Comparison of ENCODE assay signal across 11 cellular contexts in the genomic region with DNA sequence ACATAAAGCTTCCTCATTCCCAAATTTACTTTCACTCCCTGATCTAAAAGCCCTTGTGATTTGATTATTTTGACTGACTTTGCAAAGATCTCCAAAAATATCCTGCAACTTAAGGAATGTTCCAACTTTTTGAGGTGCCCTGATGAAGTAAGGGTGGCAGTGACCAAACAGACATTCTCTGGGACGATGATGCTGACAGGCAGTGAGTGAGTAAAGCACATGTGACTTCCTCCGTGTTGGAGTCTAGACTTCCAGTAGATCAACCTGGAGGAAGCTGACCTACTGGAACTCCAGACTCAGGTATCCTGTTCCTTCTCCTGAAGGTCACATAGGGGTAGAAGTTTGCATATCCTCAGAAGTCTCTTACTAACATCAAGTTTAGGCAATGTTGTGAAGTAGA. TPM values are rescaled to one million over a fixed set of nuclear protein-coding genes. Genes with fewer than 3 reads are reported as not detected.
A peak's percentile ranks its signal among the peaks of the same experiment; 100 is the strongest.
DNase-seq lines count a peak whose midpoint lies in the region; ATAC-seq, FAIRE-seq and TF ChIP-seq lines count a peak whose summit lies in the region.
"Had no signal": no experiment of that assay in that cellular context is flagged by ENCODE, and none has a peak within 500 bp of the region (broad histone marks: within the 10 kb centered on the region; RNA-seq: fewer than 3 reads in every experiment).

No MANE protein-coding gene starts in this region.

- intact Hi-C loops in Right ventricle myocardium superior (cut with DNase I) (no loop called here), endothelial cell of umbilical vein (cut with micrococcal nuclease) (loop anchor here (2.0 to 5.0 kb wide), 2 partner anchors 79 to 148 kb away; no protein-coding TSS in a partner anchor), mucosa of descending colon (cut with DNase I, micrococcal nuclease) (no loop called here), uterus (cut with DNase I; ENCODE audit: low total_unique reads) (no loop called here)

- CTCF ChIA-PET in endothelial cell of umbilical vein (lab: Charles Lee) = interaction anchor here (0.7 to 3.5 kb wide), 11 partner anchors 11 to 449 kb away, joined by 3 to 42 read pairs (median 4); no protein-coding TSS in a partner anchor

- H3K9me3 ChIP-seq in cardiac muscle cell (ENCODE audit: low read depth) (no peaks in the 10 kb centered on the region), endothelial cell of umbilical vein (replicated peaks; ENCODE audit: control insufficient read depth, insufficient read depth, low read length) (no peaks in the 10 kb centered on the region), mucosa of descending colon (no peaks in the 10 kb centered on the region), uterus (no peaks in the 10 kb centered on the region)
- H3K9me3 ChIP-seq: suprapubic skin had no signal

- H3K9ac ChIP-seq in endothelial cell of umbilical vein (replicated peaks; ENCODE audit: extremely low read depth, insufficient read depth, low read length) = peak overlapping the region; percentile 87

- H4K20me1 ChIP-seq in endothelial cell of umbilical vein (replicated peaks; ENCODE audit: control insufficient read depth, extremely low read depth, insufficient read depth, low read length) = no peaks in the 10 kb centered on the region

- H3K4me1 ChIP-seq in cardiac muscle cell (ENCODE audit: low read depth) = peaks cover 12% of the 10 kb centered on the region
- H3K4me1 ChIP-seq in endothelial cell of umbilical vein (ENCODE audit: control insufficient read depth, extremely low read depth, insufficient read depth, low read length) = peaks cover 65% of the 10 kb centered on the region
- H3K4me1 ChIP-seq in mucosa of descending colon (ENCODE audit: low read depth) = peaks cover 7% of the 10 kb centered on the region
- H3K4me1 ChIP-seq in uterus = no peaks in the 10 kb centered on the region

- no peaks in the 10 kb centered on the region for H3K9me1 ChIP-seq in endothelial cell of umbilical vein (replicated peaks; ENCODE audit: control insufficient read depth, extremely low read depth, insufficient read depth, low read length)

- H3K27me3 ChIP-seq in cardiac muscle cell (no peaks in the 10 kb centered on the region), endothelial cell of umbilical vein (ENCODE audit: control insufficient read depth in 2 of 2, insufficient read depth in 2 of 2, low read length in 2 of 2) (no peaks in the 10 kb centered on the region), uterus (no peaks in the 10 kb centered on the region)
- H3K27me3 ChIP-seq: suprapubic skin had no signal

- BruUV-seq in endothelial cell of umbilical vein (replicated peaks; lab: Mats Ljungman, UMichigan) = no TSS peak

- TF ChIP-seq POLR2A in endothelial cell of umbilical vein (IDR thresholded peaks at IDR 0.05; ENCODE audit: low read depth, low read length) (no peak), uterus (IDR thresholded peaks at IDR 0.05) (no peak)

- dilution Hi-C loops in endothelial cell of umbilical vein (cut with MboI; ENCODE audit: extremely low pct_ligation_motif_present, low sequenced_read_pairs) = loop anchor here (25.0 kb wide), 1 partner anchor 229 kb away; no protein-coding TSS in a partner anchor

- DNase-seq in cardiac muscle cell (ENCODE audit: low read depth in 1 of 2, low spot score in 1 of 2) = peak in 1 of 2 donors; percentile 14
- DNase-seq in Right ventricle myocardium superior = no peak
- DNase-seq in endothelial cell of umbilical vein (ENCODE audit: low read depth, low spot score) = peak; percentile 72
- no peak for DNase-seq in mucosa of descending colon
- no peak for DNase-seq in uterus
- no peak for DNase-seq in cerebellar nuclear complex (lab: John Stamatoyannopoulos, UW)
- no peak for DNase-seq in NCI-H2107 (lab: John Stamatoyannopoulos, UW)
- DNase-seq in GOT3 (lab: John Stamatoyannopoulos, UW) = no peak
- DNase-seq: NCI-H2171 had no signal

- peaks cover 82% of the 10 kb centered on the region for H3K79me2 ChIP-seq in endothelial cell of umbilical vein (ENCODE audit: control insufficient read depth, insufficient read depth, low read length)

- TF ChIP-seq CTCF in cardiac muscle cell (IDR thresholded peaks at IDR 0.05; ENCODE audit: low read depth, low read length) = no peak
- TF ChIP-seq CTCF in endothelial cell of umbilical vein (IDR thresholded peaks at IDR 0.05; ENCODE audit: extremely low read depth in 1 of 2, insufficient read depth in 1 of 2, low read depth in 1 of 2, low read length in 2 of 2) = no peak
- no peak for TF ChIP-seq CTCF in mucosa of descending colon (IDR thresholded peaks at IDR 0.05)
- TF ChIP-seq CTCF in uterus (IDR thresholded peaks at IDR 0.05) = no peak

- no peaks in the 10 kb centered on the region for H3K36me3 ChIP-seq in cardiac muscle cell
- H3K36me3 ChIP-seq in endothelial cell of umbilical vein (ENCODE audit: control insufficient read depth in 2 of 2, extremely low read depth in 1 of 2, insufficient read depth in 2 of 2, low read length in 2 of 2) = peaks cover 4 to 21% of the 10 kb centered on the region in 2 experiments
- H3K36me3 ChIP-seq in mucosa of descending colon (ENCODE audit: low read depth) = no peaks in the 10 kb centered on the region
- H3K36me3 ChIP-seq in uterus = no peaks in the 10 kb centered on the region
- H3K36me3 ChIP-seq: suprapubic skin had no signal

- H2AFZ ChIP-seq in endothelial cell of umbilical vein (ENCODE audit: low read depth, low read length) = no peak overlapping the region

- POLR2A ChIA-PET in endothelial cell of umbilical vein (lab: Charles Lee) = interaction anchor here (0.9 to 1.5 kb wide), 3 partner anchors 11 to 365 kb away, joined by 3 to 6 read pairs (median 3); no protein-coding TSS in a partner anchor

- H3K27ac ChIP-seq in cardiac muscle cell (peak overlapping the region; percentile 70), endothelial cell of umbilical vein (ENCODE audit: insufficient read depth, low read depth, low read length) (peak overlapping the region; percentile 98), uterus (peak overlapping the region; percentile 36 to 39)

- FAIRE-seq in endothelial cell of umbilical vein (lab: Jason Lieb, UNC) = peak; percentile 40
- FAIRE-seq: A204.1 had no signal

- peak overlapping the region; percentile 14 for H3K4me2 ChIP-seq in endothelial cell of umbilical vein (ENCODE audit: insufficient read depth, low read length)

- no peak for ATAC-seq in Right ventricle myocardium superior (ENCODE audit: poor library complexity)
- ATAC-seq in mucosa of descending colon = peak; percentile 8

- H3K4me3 ChIP-seq in cardiac muscle cell = no peak overlapping the region
- no peak overlapping the region for H3K4me3 ChIP-seq in endothelial cell of umbilical vein (replicated peaks in 1 of 3; ENCODE audit: insufficient read depth in 1 of 3, low read depth in 1 of 3, low read length in 3 of 3)
- no peak overlapping the region for H3K4me3 ChIP-seq in mucosa of descending colon
- H3K4me3 ChIP-seq in uterus = no peak overlapping the region
- H3K4me3 ChIP-seq: suprapubic skin had no signal

TF ChIP-seq in endothelial cell of umbilical vein, 7 proteins besides CTCF, POLR2A, EP300 and RAD21:
- TF ChIP-seq FOS (IDR thresholded peaks at IDR 0.05; ENCODE audit: borderline replicate concordance, insufficient read depth, low read length) = no peak
- TF ChIP-seq POLR2AphosphoS5 (IDR thresholded peaks at IDR 0.05; ENCODE audit: insufficient read depth, low read depth, low read length) = no peak
- no peak for TF ChIP-seq EZH2 (IDR thresholded peaks at IDR 0.05; ENCODE audit: borderline replicate concordance, low read depth, low read length, severe bottlenecking)
- no peak for TF ChIP-seq MYC (IDR thresholded peaks at IDR 0.05; ENCODE audit: low read depth, low read length)
- no peak for TF ChIP-seq JUN (IDR thresholded peaks at IDR 0.05; ENCODE audit: borderline replicate concordance, insufficient read depth, insufficient read length, low read depth)
- TF ChIP-seq, protein P1, sequence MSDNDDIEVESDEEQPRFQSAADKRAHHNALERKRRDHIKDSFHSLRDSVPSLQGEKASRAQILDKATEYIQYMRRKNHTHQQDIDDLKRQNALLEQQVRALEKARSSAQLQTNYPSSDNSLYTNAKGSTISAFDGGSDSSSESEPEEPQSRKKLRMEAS (IDR thresholded peaks at IDR 0.05; ENCODE audit: insufficient read depth, insufficient read length) = no peak
- TF ChIP-seq GATA2 (IDR thresholded peaks at IDR 0.05; ENCODE audit: insufficient read depth, insufficient read length, low read depth, low read length) = no peak

RNA-seq across cellular contexts. Expression of gene TNFSF4, which starts 16.1 kb away (rescaled TPM):
- total RNA-seq in cardiac muscle cell (2.7 and 3.1 TPM in 2 replicates), Right ventricle myocardium superior (0.73 TPM), endothelial cell of umbilical vein (59.6 and 88.1 TPM in 2 replicates), mucosa of descending colon (1 to 10 TPM in 1 of 3 donors, under 1 TPM in 2; 0.82 to 2.1 (median 0.89) TPM), uterus (1 to 10 TPM in 3 of 4 donors, not detected in 1; 1.1 to 2.5 (median 1.5) TPM)
- polyA plus RNA-seq in cardiac muscle cell (1.4 and 2.4 TPM in 2 replicates), endothelial cell of umbilical vein (38.6 and 44.9 TPM in 2 replicates)
- 53.6 and 58.7 TPM in 2 replicates for polyA plus RNA-seq in endothelial cell of umbilical vein (2011; cell fraction: cytosol; rRNA removed)
- 36.9 and 47.0 TPM in 2 replicates for polyA plus RNA-seq in endothelial cell of umbilical vein (2011; cell fraction: nucleus; rRNA removed)
- polyA plus RNA-seq in endothelial cell of umbilical vein (2012) = 91.8 and 114 TPM in 2 replicates
- 75.0 and 77.9 TPM in 2 replicates for polyA minus RNA-seq in endothelial cell of umbilical vein
- 0.31 TPM for polyA minus RNA-seq in endothelial cell of umbilical vein (2011; cell fraction: cytosol; rRNA and poly(A)+ RNA removed)
- 103 and 141 TPM in 2 replicates for polyA minus RNA-seq in endothelial cell of umbilical vein (2011; cell fraction: nucleus; rRNA and poly(A)+ RNA removed)

Comparison
In these comparisons a context has a peak if more than half of its experiments do, and no peak if none do; other contexts are left out.
1. H3K27ac ChIP-seq: peak in every context shown above with its lines; median percentile 98 in endothelial cell of umbilical vein; 70 in cardiac muscle cell; 38 in uterus.
2. RNA of gene TNFSF4, which starts 16.1 kb away (total RNA-seq): 59.6 to 88.1 TPM in endothelial cell of umbilical vein; 2.7 to 3.1 TPM in cardiac muscle cell, 1.1 to 2.5 TPM in uterus, 0.82 to 2.1 TPM in mucosa of descending colon and 0.73 TPM in Right ventricle myocardium superior (single experiment); every median in the first group is over 10 times any median in the second.